Comparison of ENCODE assay signal across 13 cellular contexts in the genomic region with DNA sequence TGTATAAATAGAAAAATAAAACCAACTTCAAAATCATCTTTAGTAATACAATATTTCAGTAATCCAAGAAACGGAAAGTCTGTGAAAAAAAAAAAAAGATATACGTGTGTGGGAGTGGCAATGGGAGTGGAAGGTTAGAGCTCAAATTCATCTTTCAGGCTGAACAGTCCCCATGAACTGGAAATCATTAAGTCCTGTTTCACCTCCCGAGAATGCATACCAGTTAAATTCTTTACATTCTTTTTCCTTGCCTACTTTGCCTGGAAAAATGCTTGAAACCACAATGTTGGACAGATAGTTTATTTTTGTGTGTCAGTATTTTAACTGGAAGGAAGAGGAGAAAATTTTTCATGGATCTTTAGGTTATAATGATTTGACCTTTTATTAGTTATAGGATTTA.
DNase-seq lines count a peak whose midpoint lies in the region; ATAC-seq and TF ChIP-seq lines count a peak whose summit lies in the region.
"Had no signal": no experiment of that assay in that cellular context is flagged by ENCODE, and none has a peak within 500 bp of the region (broad histone marks: within the 10 kb centered on the region; RNA-seq: fewer than 3 reads in every experiment).

No MANE protein-coding gene starts in this region.

- in situ Hi-C loops in GM13976 (cut with MboI; ENCODE audit: low sequenced_read_pairs, unreplicated experiment) = no loop called here

- no peaks in the 10 kb centered on the region for H3K79me2 ChIP-seq in smooth muscle cell (ENCODE audit: low read depth)
- H3K79me2 ChIP-seq: hepatocyte had no signal

- H3F3A ChIP-seq in smooth muscle cell (ENCODE audit: low read depth) = no peaks in the 10 kb centered on the region

- H3K4me2 ChIP-seq in smooth muscle cell = peak overlapping the region; percentile 69
- H3K4me2 ChIP-seq: hepatocyte had no signal

- H2AFZ ChIP-seq in smooth muscle cell (ENCODE audit: low read depth) = no peak overlapping the region
- H2AFZ ChIP-seq: hepatocyte had no signal

- ATAC-seq in GM21529 (IDR thresholded peaks at IDR 0.05; ENCODE audit: unreplicated experiment) = no peak

- no peaks in the 10 kb centered on the region for H3K36me3 ChIP-seq in SK-N-MC (ENCODE audit: insufficient read depth, low read length)
- no peaks in the 10 kb centered on the region for H3K36me3 ChIP-seq in smooth muscle cell (ENCODE audit: low read depth)
- H3K36me3 ChIP-seq: upper lobe of left lung had no signal

- H3K4me1 ChIP-seq in smooth muscle cell (ENCODE audit: low read depth) = peaks cover 5% of the 10 kb centered on the region
- H3K4me1 ChIP-seq: upper lobe of left lung had no signal

- WGBS in smooth muscle cell (ENCODE audit: low lambda C conversion rate) = 28% methylated on average over 3 of the region's 3 CpGs

- peak overlapping the region; percentile 37 for H3K4me3 ChIP-seq in SK-N-MC
- H3K4me3 ChIP-seq in fibroblast of pulmonary artery (replicated peaks; ENCODE audit: low read depth, low read length) = no peak overlapping the region
- H3K4me3 ChIP-seq in smooth muscle cell = no peak overlapping the region
- H3K4me3 ChIP-seq: dorsolateral prefrontal cortex, hepatocyte, upper lobe of left lung had no signal

- H3K27ac ChIP-seq in SK-N-MC (peak overlapping the region; percentile 87), smooth muscle cell (ENCODE audit: low read depth) (no peak overlapping the region)
- H3K27ac ChIP-seq: dorsolateral prefrontal cortex, hepatocyte, upper lobe of left lung had no signal

- H3K9me3 ChIP-seq in SK-N-MC (ENCODE audit: low read depth, low read length) = no peaks in the 10 kb centered on the region
- no peaks in the 10 kb centered on the region for H3K9me3 ChIP-seq in smooth muscle cell (replicated peaks; ENCODE audit: low read depth)
- H3K9me3 ChIP-seq: upper lobe of left lung had no signal

- H3K27me3 ChIP-seq in smooth muscle cell (ENCODE audit: low read depth) = no peaks in the 10 kb centered on the region
- H3K27me3 ChIP-seq: dorsolateral prefrontal cortex, hepatocyte, upper lobe of left lung had no signal

- H3K9ac ChIP-seq in SK-N-MC (ENCODE audit: insufficient read length) = no peak overlapping the region
- no peak overlapping the region for H3K9ac ChIP-seq in smooth muscle cell (ENCODE audit: low read depth)

- DNase-seq in GM03348 (ENCODE audit: low spot score) = peak; percentile 86
- DNase-seq in SK-N-MC (ENCODE audit: low read depth, low spot score) = no peak
- DNase-seq in fibroblast of pulmonary artery (ENCODE audit: low read depth) = peak; percentile 85
- no peak for DNase-seq in smooth muscle cell (lab: John Stamatoyannopoulos, UW; ENCODE audit: unreplicated experiment)
- DNase-seq in NCI-H1048 (lab: John Stamatoyannopoulos, UW) = no peak
- DNase-seq in GM13976 (ENCODE audit: low spot score) = no peak
- DNase-seq: activated CD4-positive, alpha-beta T cell treated with anti-CD3 and anti-CD28 coated beads for 48 hours; activated gamma-delta T cell treated with Interleukin-2 at 50 U/mL for 16 hours; dorsolateral prefrontal cortex; GDM1; upper lobe of left lung had no signal

- TF ChIP-seq CTCF in fibroblast of pulmonary artery (IDR thresholded peaks at IDR 0.05; ENCODE audit: low read length, missing control alignments) (no peak), smooth muscle cell (IDR thresholded peaks at IDR 0.05; ENCODE audit: borderline replicate concordance, insufficient read depth, poor library complexity, severe bottlenecking) (no peak), GM13976 (IDR thresholded peaks at IDR 0.05; ENCODE audit: borderline replicate concordance, control extremely low read depth, extremely low read depth, insufficient read depth, missing control alignments) (no peak)

- no peaks in the 10 kb centered on the region for H4K20me1 ChIP-seq in smooth muscle cell (ENCODE audit: low read depth)

Comparison
In these comparisons a context has a peak if more than half of its experiments do, and no peak if none do; other contexts are left out.
1. DNase-seq: peak in GM03348 (single experiment) and fibroblast of pulmonary artery (single experiment); none in SK-N-MC (single experiment), smooth muscle cell (single experiment), NCI-H1048 (single experiment) and GM13976 (single experiment).